ENCODE assay signal across 18 cellular contexts in the genomic region with DNA sequence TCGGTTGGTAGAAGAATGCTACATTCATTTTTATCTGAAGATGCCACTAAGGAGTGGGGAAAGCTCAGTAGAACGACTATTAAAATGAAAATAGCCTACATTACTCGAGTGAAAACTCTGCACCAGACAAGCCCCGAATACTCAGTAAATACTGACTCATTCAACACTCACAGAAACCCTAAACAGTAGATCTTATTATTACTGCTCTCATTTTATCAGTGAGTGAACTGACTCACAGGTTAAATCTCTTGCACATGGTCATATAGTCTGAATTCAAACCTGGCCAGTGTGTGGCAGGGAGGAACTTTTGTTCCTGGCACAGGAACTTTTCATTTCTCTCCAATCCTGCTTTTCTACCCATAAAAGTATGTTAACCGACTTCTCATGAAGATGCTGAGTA. TPM values are rescaled to one million over a fixed set of nuclear protein-coding genes. Genes with fewer than 3 reads are reported as not detected.
DNase-seq lines count a peak whose midpoint lies in the region; ATAC-seq and TF ChIP-seq lines count a peak whose summit lies in the region.
"Had no signal": no experiment of that assay in that cellular context is flagged by ENCODE, and none has a peak within 500 bp of the region (broad histone marks: within the 10 kb centered on the region; RNA-seq: fewer than 3 reads in every experiment).

No MANE protein-coding gene starts in this region.

- no peak overlapping the region for H2BK5ac ChIP-seq in mesenchymal stem cell (ENCODE audit: low read depth, low read length, poor library complexity, severe bottlenecking)

- POLR2A ChIA-PET in PC-3 (lab: Charles Lee; ENCODE audit: unreplicated experiment): no interaction called here
- POLR2A ChIA-PET in activated CD4-positive, alpha-beta T cell treated with anti-CD3 and anti-CD28 coated beads, Interleukin-2, amount 10 ng/mL, durations not matched to agents 7 days and 5 days (lab: Charles Lee): no interaction called here

- H4K8ac ChIP-seq in mesenchymal stem cell (ENCODE audit: low read length): no peak overlapping the region

- H3K23ac ChIP-seq in mesenchymal stem cell (ENCODE audit: low read length in 2 of 2): no peak overlapping the region

- H2AFZ ChIP-seq in PC-3 (ENCODE audit: low read length): peak overlapping the region; percentile 16
- H2AFZ ChIP-seq in mesenchymal stem cell (ENCODE audit: low read depth, low read length): no peak overlapping the region

- H4K91ac ChIP-seq in mesenchymal stem cell (ENCODE audit: low read length): no peak overlapping the region

- no peak for TF ChIP-seq CTCF in PC-3 (conservative IDR thresholded peaks at IDR 0.05; ENCODE audit: low read depth, low read length)
- TF ChIP-seq CTCF in cardiac fibroblast (IDR thresholded peaks at IDR 0.05; ENCODE audit: low read depth, low read length): no peak

- intact Hi-C loops in PC-3 (cut with micrococcal nuclease): loop anchor here (5.0 kb wide), 1 partner anchor 147 kb away; no protein-coding TSS in a partner anchor

- no peaks in the 10 kb centered on the region for H3K9me2 ChIP-seq in PC-3 (replicated peaks; ENCODE audit: low read length)

- no peaks in the 10 kb centered on the region for H3K36me3 ChIP-seq in PC-3 (ENCODE audit: low read depth, low read length)
- no peaks in the 10 kb centered on the region for H3K36me3 ChIP-seq in mesenchymal stem cell (ENCODE audit: control insufficient read depth in 1 of 2, insufficient read depth in 2 of 2, low read depth in 1 of 2, low read length in 2 of 2)
- H3K36me3 ChIP-seq: BE2C, cardiac muscle cell, HAP-1 had no signal

- H3K9me3 ChIP-seq in PC-3 (ENCODE audit: low read length): no peaks in the 10 kb centered on the region
- no peaks in the 10 kb centered on the region for H3K9me3 ChIP-seq in mesenchymal stem cell (ENCODE audit: control insufficient read depth, low read length)
- H3K9me3 ChIP-seq: BE2C, HAP-1 had no signal

- H3K27me3 ChIP-seq in PC-3 (ENCODE audit: low read length): no peaks in the 10 kb centered on the region
- no peaks in the 10 kb centered on the region for H3K27me3 ChIP-seq in mesenchymal stem cell (ENCODE audit: control insufficient read depth in 1 of 2, insufficient read depth in 1 of 2, low read length in 2 of 2)

- no peak overlapping the region for H2BK120ac ChIP-seq in mesenchymal stem cell (ENCODE audit: low read depth, low read length)

- no peak overlapping the region for H3K4me3 Mint-ChIP-seq in activated CD4-positive, alpha-beta T cell treated with anti-CD3 and anti-CD28 coated beads, Interleukin-2, amount 10 ng/mL, durations not matched to agents 7 days and 5 days
- H3K4me3 Mint-ChIP-seq: WTC11 had no signal

- no peaks in the 10 kb centered on the region for H3K79me2 ChIP-seq in PC-3 (ENCODE audit: low read length)

- H3F3A ChIP-seq in PC-3 (ENCODE audit: low read length, unreplicated experiment): peaks cover 4% of the 10 kb centered on the region

- H4K20me1 ChIP-seq in PC-3 (ENCODE audit: low read length): no peaks in the 10 kb centered on the region

- H3K9me3 Mint-ChIP-seq in activated CD4-positive, alpha-beta T cell treated with anti-CD3 and anti-CD28 coated beads, Interleukin-2, amount 10 ng/mL, durations not matched to agents 7 days and 5 days: no peaks in the 10 kb centered on the region
- H3K9me3 Mint-ChIP-seq: WTC11 had no signal

- no peak overlapping the region for H3K14ac ChIP-seq in mesenchymal stem cell (ENCODE audit: low read length in 2 of 2)

- H2BK15ac ChIP-seq in mesenchymal stem cell (ENCODE audit: low read depth, poor library complexity, severe bottlenecking): no peak overlapping the region

- H3K4me1 ChIP-seq in PC-3 (ENCODE audit: insufficient read depth, low read length) (peaks cover 29% of the 10 kb centered on the region), mesenchymal stem cell (ENCODE audit: control insufficient read depth, insufficient read depth, low read depth, low read length) (no peaks in the 10 kb centered on the region)
- H3K4me1 ChIP-seq: BE2C, HAP-1 had no signal

- ATAC-seq in PC-3: peak; percentile 96
- no peak for ATAC-seq in HG03565 (IDR thresholded peaks at IDR 0.05; ENCODE audit: unreplicated experiment)
- ATAC-seq: WTC11 had no signal

- H3K79me1 ChIP-seq in mesenchymal stem cell (replicated peaks; ENCODE audit: low read length, poor library complexity, severe bottlenecking): no peaks in the 10 kb centered on the region

- H3K4me2 ChIP-seq in PC-3 (ENCODE audit: low read length): peak overlapping the region; percentile 80
- H3K4me2 ChIP-seq in mesenchymal stem cell (ENCODE audit: low read length, poor library complexity, severe bottlenecking): no peak overlapping the region

- H3K27ac ChIP-seq in PC-3 (ENCODE audit: low read length) (peak overlapping the region; percentile 93), mesenchymal stem cell (ENCODE audit: low read length, poor library complexity, severe bottlenecking) (no peak overlapping the region)
- H3K27ac ChIP-seq: cardiac muscle cell had no signal

- no peaks in the 10 kb centered on the region for H3K27me3 Mint-ChIP-seq in activated CD4-positive, alpha-beta T cell treated with anti-CD3 and anti-CD28 coated beads, Interleukin-2, amount 10 ng/mL, durations not matched to agents 7 days and 5 days

- H3K18ac ChIP-seq in mesenchymal stem cell (ENCODE audit: low read depth in 1 of 2, low read length in 2 of 2): no peak overlapping the region

- H2AK5ac ChIP-seq in mesenchymal stem cell (ENCODE audit: low read length, severe bottlenecking): no peak overlapping the region

- H3K27ac Mint-ChIP-seq in activated CD4-positive, alpha-beta T cell treated with anti-CD3 and anti-CD28 coated beads, Interleukin-2, amount 10 ng/mL, durations not matched to agents 7 days and 5 days: no peak overlapping the region
- H3K27ac Mint-ChIP-seq: WTC11 had no signal

- no peak overlapping the region for H3K4ac ChIP-seq in mesenchymal stem cell (ENCODE audit: low read depth in 1 of 2, low read length in 2 of 2)

- H3K36me3 Mint-ChIP-seq in activated CD4-positive, alpha-beta T cell treated with anti-CD3 and anti-CD28 coated beads, Interleukin-2, amount 10 ng/mL, durations not matched to agents 7 days and 5 days (ENCODE audit: low read depth): no peaks in the 10 kb centered on the region
- H3K36me3 Mint-ChIP-seq: WTC11 had no signal

- H3K9ac ChIP-seq in PC-3 (ENCODE audit: low read length): peak overlapping the region; percentile 57
- H3K9ac ChIP-seq in mesenchymal stem cell (ENCODE audit: low read length): peak overlapping the region; percentile 5

- no peaks in the 10 kb centered on the region for H3K4me1 Mint-ChIP-seq in activated CD4-positive, alpha-beta T cell treated with anti-CD3 and anti-CD28 coated beads, Interleukin-2, amount 10 ng/mL, durations not matched to agents 7 days and 5 days

- H3K4me3 ChIP-seq in PC-3 (ENCODE audit: low read length) (peak overlapping the region; percentile 51; the same call in 1 of the 2 replicates), cardiac fibroblast (replicated peaks in 1 of 2; ENCODE audit: low read depth in 2 of 2, low read length in 2 of 2) (no peak overlapping the region), mesenchymal stem cell (ENCODE audit: insufficient read depth in 1 of 2, low read depth in 1 of 2, low read length in 2 of 2) (peak overlapping the region in 1 of 2 experiments; percentile 3)
- H3K4me3 ChIP-seq: cardiac muscle cell, HAP-1 had no signal

- no TSS peak for BruUV-seq in PC-3 (replicated peaks; lab: Mats Ljungman, UMichigan)

- H2BK12ac ChIP-seq in mesenchymal stem cell (ENCODE audit: low read length in 2 of 2): peak overlapping the region in 1 of 2 experiments; percentile 67

- DNase-seq in EH (ENCODE audit: low read depth) (peak; percentile 74), PC-3 (peak; percentile 82), cardiac fibroblast (ENCODE audit: low read depth in 2 of 2) (peak; percentile 44 to 80), mesenchymal stem cell (peak; percentile 63), NCI-H774 (lab: John Stamatoyannopoulos, UW) (no peak)
- no peak for DNase-seq in activated CD4-positive, alpha-beta T cell treated with anti-CD3 and anti-CD28 coated beads, Interleukin-2, amount 10 ng/mL, durations not matched to agents 7 days and 5 days
- no peak for DNase-seq in stimulated activated naive CD4-positive, alpha-beta T cell treated with Interleukin-2 at 50 U/mL for 16 hours (lab: John Stamatoyannopoulos, UW)
- DNase-seq: BE2C; DMS79 treated with DMSO at 0.1 percent for 48 hours; effector CD8-positive, alpha-beta T cell; NCI-H1105 treated with DMSO at 0.1 percent for 48 hours; nucleus accumbens; trophoblast cell had no signal

- CTCF ChIA-PET in PC-3 (lab: Charles Lee): no interaction called here
- CTCF ChIA-PET in activated CD4-positive, alpha-beta T cell treated with anti-CD3 and anti-CD28 coated beads, Interleukin-2, amount 10 ng/mL, durations not matched to agents 7 days and 5 days (lab: Charles Lee): no interaction called here

- 51% methylated on average over 5 of the region's 5 CpGs for WGBS in mesenchymal stem cell

RNA-seq across cellular contexts. Expression of gene PAPPA, which starts 9.6 kb away (rescaled TPM):
- not detected in 2 replicates for total RNA-seq in PC-3 (2014; rRNA removed)
- polyA plus RNA-seq in mesenchymal stem cell (2013, experiment 1 of 2): 90.6 TPM
- polyA plus RNA-seq in mesenchymal stem cell (2013, experiment 2 of 2): 85.6 TPM
- not detected for total RNA-seq in activated CD4-positive, alpha-beta T cell treated with anti-CD3 and anti-CD28 coated beads, Interleukin-2, amount 10 ng/mL, durations not matched to agents 7 days and 5 days
- total RNA-seq: OCI-LY7 had no signal

Comparison
In these comparisons a context has a peak if more than half of its experiments do, and no peak if none do; other contexts are left out.
1. DNase-seq: peak in EH (single experiment), PC-3 (single experiment), cardiac fibroblast (2 of 2) and mesenchymal stem cell (single experiment); none in activated CD4-positive, alpha-beta T cell treated with anti-CD3 and anti-CD28 coated beads, Interleukin-2, amount 10 ng/mL, durations not matched to agents 7 days and 5 days (single experiment), NCI-H774 (single experiment) and stimulated activated naive CD4-positive, alpha-beta T cell treated with Interleukin-2 at 50 U/mL for 16 hours (single experiment).